ENCODE assay signal across 20 cellular contexts in genomic region chr20:50904067-50904570, GRCh38. TPM values are rescaled to one million over a fixed set of nuclear protein-coding genes. Genes with fewer than 3 reads are reported as not detected.
DNase-seq lines count a peak whose midpoint lies in the region; ATAC-seq, FAIRE-seq and TF ChIP-seq lines count a peak whose summit lies in the region.
"Had no signal": no experiment of that assay in that cellular context is flagged by ENCODE, and none has a peak within 500 bp of the region (broad histone marks: within the 10 kb centered on the region; RNA-seq: fewer than 3 reads in every experiment).

No MANE protein-coding gene starts in this region.

- H3K9me3 Mint-ChIP-seq in activated naive CD4-positive, alpha-beta T cell treated with anti-CD3 and anti-CD28 coated beads for 36 hours: no peaks in the 10 kb centered on the region
- H3K9me3 Mint-ChIP-seq in HFFc6: no peaks in the 10 kb centered on the region
- H3K9me3 Mint-ChIP-seq in stimulated activated effector memory CD8-positive, alpha-beta T cell treated with anti-CD3 and anti-CD28 coated beads, Interleukin-12 subunit alpha, Interleukin-12 subunit beta, amount 100 ng/mL, for 72 hours: no peaks in the 10 kb centered on the region

- H3K4me3 Mint-ChIP-seq in activated naive CD4-positive, alpha-beta T cell treated with anti-CD3 and anti-CD28 coated beads for 36 hours: no peak overlapping the region
- no peak overlapping the region for H3K4me3 Mint-ChIP-seq in HFFc6
- no peak overlapping the region for H3K4me3 Mint-ChIP-seq in stimulated activated effector memory CD8-positive, alpha-beta T cell treated with anti-CD3 and anti-CD28 coated beads, Interleukin-12 subunit alpha, Interleukin-12 subunit beta, amount 100 ng/mL, for 72 hours

- FAIRE-seq in frontal cortex (lab: Jason Lieb, UNC): no peak
- FAIRE-seq: GM18507, kidney had no signal

- H3K36me3 Mint-ChIP-seq in activated naive CD4-positive, alpha-beta T cell treated with anti-CD3 and anti-CD28 coated beads for 36 hours (ENCODE audit: low read depth): peaks cover 28% of the 10 kb centered on the region
- peaks cover 33% of the 10 kb centered on the region for H3K36me3 Mint-ChIP-seq in HFFc6 (ENCODE audit: low read depth)
- H3K36me3 Mint-ChIP-seq in stimulated activated effector memory CD8-positive, alpha-beta T cell treated with anti-CD3 and anti-CD28 coated beads, Interleukin-12 subunit alpha, Interleukin-12 subunit beta, amount 100 ng/mL, for 72 hours: peaks cover 97% of the 10 kb centered on the region

- H3K27me3 Mint-ChIP-seq in activated naive CD4-positive, alpha-beta T cell treated with anti-CD3 and anti-CD28 coated beads for 36 hours (ENCODE audit: low read depth): no peaks in the 10 kb centered on the region
- H3K27me3 Mint-ChIP-seq in HFFc6 (ENCODE audit: insufficient read depth): peaks cover 1% of the 10 kb centered on the region

- peaks cover 35% of the 10 kb centered on the region for H3K4me1 Mint-ChIP-seq in activated naive CD4-positive, alpha-beta T cell treated with anti-CD3 and anti-CD28 coated beads for 36 hours (ENCODE audit: low read depth)
- peaks cover 17% of the 10 kb centered on the region for H3K4me1 Mint-ChIP-seq in HFFc6 (ENCODE audit: low read depth)
- H3K4me1 Mint-ChIP-seq in stimulated activated effector memory CD8-positive, alpha-beta T cell treated with anti-CD3 and anti-CD28 coated beads, Interleukin-12 subunit alpha, Interleukin-12 subunit beta, amount 100 ng/mL, for 72 hours: peaks cover 18% of the 10 kb centered on the region

- DNase-seq in activated naive CD4-positive, alpha-beta T cell treated with anti-CD3 and anti-CD28 coated beads for 36 hours: no peak
- no peak for DNase-seq in activated naive CD4-positive, alpha-beta T cell treated with anti-CD3 and anti-CD28 coated beads, Interleukin-2, amount 50 U/mL, for 16 hours
- DNase-seq in HFFc6 (no peak), cerebellar cortex (ENCODE audit: low spot score) (peak; percentile 32), globus pallidus (ENCODE audit: low spot score) (no peak), frontal cortex (ENCODE audit: low spot score in 2 of 2) (no peak), NCI-H1105 treated with DMSO at 0.1 percent for 48 hours (lab: John Stamatoyannopoulos, UW) (no peak)
- no peak for DNase-seq in stimulated activated effector memory CD8-positive, alpha-beta T cell treated with anti-CD3 and anti-CD28 coated beads, Interleukin-12 subunit alpha, Interleukin-12 subunit beta, amount 100 ng/mL, for 72 hours (ENCODE audit: low spot score in 2 of 2)
- DNase-seq: activated CD4-positive, alpha-beta T cell treated with anti-CD3 and anti-CD28 coated beads for 48 hours; C1 segment of cervical spinal cord; caudate nucleus; DND-41; effector CD8-positive, alpha-beta T cell; hippocampal formation; kidney; mesenchymal stem cell; NCI-H146; NCI-H2227 treated with DMSO at 0.1 percent for 48 hours; Peyer's patch had no signal

- no peak for ATAC-seq in stimulated activated effector memory CD8-positive, alpha-beta T cell treated with anti-CD3 and anti-CD28 coated beads, Interleukin-12 subunit alpha, Interleukin-12 subunit beta, amount 100 ng/mL, for 72 hours

- H3K27ac Mint-ChIP-seq in activated naive CD4-positive, alpha-beta T cell treated with anti-CD3 and anti-CD28 coated beads for 36 hours: peak overlapping the region; percentile 53
- H3K27ac Mint-ChIP-seq in HFFc6: peak overlapping the region; percentile 23; the same call in 1 of the 2 replicates
- H3K27ac Mint-ChIP-seq in stimulated activated effector memory CD8-positive, alpha-beta T cell treated with anti-CD3 and anti-CD28 coated beads, Interleukin-12 subunit alpha, Interleukin-12 subunit beta, amount 100 ng/mL, for 72 hours: peak overlapping the region; percentile 20

- TF ChIP-seq CTCF in HFFc6 (IDR thresholded peaks at IDR 0.05): no peak

- CTCF ChIA-PET in activated naive CD4-positive, alpha-beta T cell treated with anti-CD3 and anti-CD28 coated beads for 36 hours (lab: Charles Lee): interaction anchor here (1.4 kb wide), 1 partner anchor 25 kb away, joined by 4 read pairs; no protein-coding TSS in a partner anchor

- intact Hi-C loops in activated naive CD4-positive, alpha-beta T cell treated with anti-CD3 and anti-CD28 coated beads for 36 hours (cut with micrococcal nuclease): no loop called here

RNA-seq across cellular contexts. Expression of gene ADNP, which starts 27.1 kb away (rescaled TPM):
- 10 to 100 TPM; 44.8 to 50.8 TPM for total RNA-seq in activated naive CD4-positive, alpha-beta T cell treated with anti-CD3 and anti-CD28 coated beads for 36 hours
- total RNA-seq in HFFc6 (2021; fragmentation: NEBNext Ultra II Directional; extraction: Animal tissue kit (Norgen Biotek cat#: 25700)): 10 to 100 TPM; 56.5 to 68.8 (median 57.3) TPM
- total RNA-seq in frontal cortex: 68.1 TPM

RNA-seq across cellular contexts. Expression of gene DPM1, which starts 54.2 kb away (rescaled TPM):
- 10 to 100 TPM; 64.8 to 66.1 TPM for total RNA-seq in activated naive CD4-positive, alpha-beta T cell treated with anti-CD3 and anti-CD28 coated beads for 36 hours
- 10 to 100 TPM; 51.8 to 59.9 (median 57.4) TPM for total RNA-seq in HFFc6 (2021; fragmentation: NEBNext Ultra II Directional; extraction: Animal tissue kit (Norgen Biotek cat#: 25700))
- total RNA-seq in frontal cortex: 41.2 TPM

RNA-seq across cellular contexts. Expression of gene MOCS3, which starts 54.5 kb away (rescaled TPM):
- total RNA-seq in activated naive CD4-positive, alpha-beta T cell treated with anti-CD3 and anti-CD28 coated beads for 36 hours: 1 to 10 TPM; 1.6 to 2.2 TPM
- 1 to 10 TPM; 5.0 to 6.1 (median 5.4) TPM for total RNA-seq in HFFc6 (2021; fragmentation: NEBNext Ultra II Directional; extraction: Animal tissue kit (Norgen Biotek cat#: 25700))
- 9.4 TPM for total RNA-seq in frontal cortex
